ENCODE assay signal across 2 cellular contexts in genomic region chr4:140162596-140162995, GRCh38.
TF ChIP-seq lines count a peak whose summit lies in the region.

No MANE protein-coding gene starts in this region.

TF ChIP-seq in IMR-90, 13 proteins besides CTCF, POLR2A, EP300 and RAD21:
- no peak for TF ChIP-seq MXI1 (IDR thresholded peaks at IDR 0.05; ENCODE audit: borderline replicate concordance, low read depth, low read length)
- TF ChIP-seq FOS (IDR thresholded peaks at IDR 0.05; ENCODE audit: low read depth, low read length): no peak
- TF ChIP-seq CHD1 (IDR thresholded peaks at IDR 0.05; ENCODE audit: low read depth, low read length): no peak
- TF ChIP-seq MAZ (IDR thresholded peaks at IDR 0.05; ENCODE audit: borderline replicate concordance, low read depth, low read length): no peak
- no peak for TF ChIP-seq BHLHE40 (IDR thresholded peaks at IDR 0.05; ENCODE audit: low read depth, low read length)
- no peak for TF ChIP-seq NFE2L2 (IDR thresholded peaks at IDR 0.05; ENCODE audit: low read depth, low read length)
- no peak for TF ChIP-seq SMC3 (IDR thresholded peaks at IDR 0.05; ENCODE audit: low read depth, low read length)
- TF ChIP-seq MAFK (IDR thresholded peaks at IDR 0.05; ENCODE audit: low read depth, low read length): no peak
- TF ChIP-seq ELK1 (IDR thresholded peaks at IDR 0.05; ENCODE audit: borderline replicate concordance, low read depth, low read length): no peak
- no peak for TF ChIP-seq RCOR1 (IDR thresholded peaks at IDR 0.05; ENCODE audit: insufficient replicate concordance, low read length)
- TF ChIP-seq CEBPB (IDR thresholded peaks at IDR 0.05; ENCODE audit: low read depth, low read length): no peak

TF ChIP-seq in HepG2, 621 proteins besides CTCF, POLR2A, EP300 and RAD21:
- TF ChIP-seq ZKSCAN5 (CRISPR knock-in tag; IDR thresholded peaks at IDR 0.05) (no peak), ZC3H4 (CRISPR knock-in tag; IDR thresholded peaks at IDR 0.05; ENCODE audit: borderline replicate concordance) (no peak), ZFP37 (CRISPR knock-in tag; IDR thresholded peaks at IDR 0.05; ENCODE audit: borderline replicate concordance) (no peak), ARNT2 (CRISPR knock-in tag; IDR thresholded peaks at IDR 0.05; ENCODE audit: low read depth) (no peak), ZNF570 (CRISPR knock-in tag; IDR thresholded peaks at IDR 0.05; ENCODE audit: borderline replicate concordance) (no peak), ZNF557 (CRISPR knock-in tag; IDR thresholded peaks at IDR 0.05) (no peak), ZNF616 (CRISPR knock-in tag; IDR thresholded peaks at IDR 0.05; ENCODE audit: low read depth) (no peak), GLI4 (CRISPR knock-in tag; IDR thresholded peaks at IDR 0.05; ENCODE audit: borderline replicate concordance) (no peak), ZNF639 (CRISPR knock-in tag; conservative IDR thresholded peaks at IDR 0.05) (no peak), ZNF652 (CRISPR knock-in tag; IDR thresholded peaks at IDR 0.05; ENCODE audit: borderline replicate concordance, low read depth) (no peak), MAFK (conservative IDR thresholded peaks at IDR 0.05 in 1 of 2, IDR thresholded peaks at IDR 0.05 in 1 of 2; ENCODE audit: low read length in 2 of 2) (no peak), BRCA1 (CRISPR knock-in tag; IDR thresholded peaks at IDR 0.05) (no peak), NBN (conservative IDR thresholded peaks at IDR 0.05) (no peak), SNRNP70 (IDR thresholded peaks at IDR 0.05; ENCODE audit: low read depth, low read length) (no peak)
TF ChIP-seq in HepG2: peak in this region for 0.
